In genomic region chr12:93341409-93342044, GRCh38 we compare ENCODE assay signal across 26 cellular contexts.
"Had no signal": no experiment of that assay in that cellular context is flagged by ENCODE, and none has a peak within 500 bp of the region (broad histone marks: within the 10 kb centered on the region; RNA-seq: fewer than 3 reads in every experiment).

No MANE protein-coding gene starts in this region.

- H3K27ac ChIP-seq: ascending aorta, left lung, right atrium auricular region, spleen, suprapubic skin, tibial artery, upper lobe of right lung had no signal

- H3K27me3 ChIP-seq: ascending aorta, left lung, right atrium auricular region, spleen, suprapubic skin, tibial artery, upper lobe of right lung had no signal

- H3K27ac Mint-ChIP-seq: activated CD4-positive, alpha-beta memory T cell treated with anti-CD3 and anti-CD28 coated beads, Interleukin-2, amount 10 ng/mL, durations not matched to agents 7 days and 5 days; activated CD4-positive, alpha-beta T cell treated with anti-CD3 and anti-CD28 coated beads, Interleukin-2, amount 10 ng/mL, durations not matched to agents 7 days and 5 days; activated naive CD4-positive, alpha-beta T cell treated with anti-CD3 and anti-CD28 coated beads, Interleukin-2, amount 50 U/mL, for 72 hours; activated T-helper 17 cell treated with anti-CD3 and anti-CD28 coated beads, Interleukin-2, amount 50 U/mL, for 72 hours; natural killer cell treated with Interleukin-12 subunit alpha and Interleukin-12 subunit beta and Interleukin-15 and Interleukin-18, amount 100 ng/mL, for 72 hours; WTC11 had no signal

- H3K4me1 Mint-ChIP-seq: activated CD4-positive, alpha-beta memory T cell treated with anti-CD3 and anti-CD28 coated beads, Interleukin-2, amount 10 ng/mL, durations not matched to agents 7 days and 5 days; activated CD4-positive, alpha-beta T cell treated with anti-CD3 and anti-CD28 coated beads, Interleukin-2, amount 10 ng/mL, durations not matched to agents 7 days and 5 days; activated T-helper 17 cell treated with anti-CD3 and anti-CD28 coated beads, Interleukin-2, amount 50 U/mL, for 72 hours had no signal

- H3K36me3 ChIP-seq: ascending aorta, left lung, right atrium auricular region, spleen, suprapubic skin, tibial artery, upper lobe of right lung had no signal

- H3K27me3 Mint-ChIP-seq: activated CD4-positive, alpha-beta T cell treated with anti-CD3 and anti-CD28 coated beads, Interleukin-2, amount 10 ng/mL, durations not matched to agents 7 days and 5 days had no signal

- ATAC-seq: activated naive CD4-positive, alpha-beta T cell treated with anti-CD3 and anti-CD28 coated beads, Interleukin-2, amount 50 U/mL, for 72 hours; activated T-cell treated with anti-CD3 and anti-CD28 coated beads, Interleukin-2, amount 50 U/mL, for 4 hours; activated T-helper 17 cell treated with anti-CD3 and anti-CD28 coated beads, Interleukin-2, amount 50 U/mL, for 72 hours; esophagus mucosa; left lung; mucosa of descending colon; upper lobe of right lung; WTC11 had no signal

- DNase-seq: activated CD4-positive, alpha-beta memory T cell treated with anti-CD3 and anti-CD28 coated beads, Interleukin-2, amount 10 ng/mL, durations not matched to agents 7 days and 5 days; activated CD4-positive, alpha-beta T cell treated with anti-CD3 and anti-CD28 coated beads for 1 hour; activated CD4-positive, alpha-beta T cell treated with anti-CD3 and anti-CD28 coated beads, Interleukin-2, amount 10 ng/mL, durations not matched to agents 7 days and 5 days; activated naive CD4-positive, alpha-beta T cell; activated T-cell treated with anti-CD3 and anti-CD28 coated beads, Interleukin-2, amount 50 U/mL, for 4 hours; foreskin fibroblast; head of caudate nucleus; hippocampal formation; left lung; mucosa of descending colon; spleen; stimulated activated naive CD4-positive, alpha-beta T cell; tibial artery; upper lobe of right lung had no signal

- H3K4me1 ChIP-seq: left lung, spleen, suprapubic skin, upper lobe of right lung had no signal

- H3K4me3 Mint-ChIP-seq: activated CD4-positive, alpha-beta memory T cell treated with anti-CD3 and anti-CD28 coated beads, Interleukin-2, amount 10 ng/mL, durations not matched to agents 7 days and 5 days; activated CD4-positive, alpha-beta T cell treated with anti-CD3 and anti-CD28 coated beads, Interleukin-2, amount 10 ng/mL, durations not matched to agents 7 days and 5 days; activated T-cell treated with anti-CD3 and anti-CD28 coated beads, Interleukin-2, amount 50 U/mL, for 4 hours; activated T-helper 17 cell treated with anti-CD3 and anti-CD28 coated beads, Interleukin-2, amount 50 U/mL, for 72 hours; brain; natural killer cell treated with Interleukin-12 subunit alpha and Interleukin-12 subunit beta and Interleukin-15 and Interleukin-18, amount 100 ng/mL, for 72 hours; WTC11 had no signal

- H3K9me3 Mint-ChIP-seq: activated CD4-positive, alpha-beta memory T cell treated with anti-CD3 and anti-CD28 coated beads, Interleukin-2, amount 10 ng/mL, durations not matched to agents 7 days and 5 days; activated CD4-positive, alpha-beta T cell treated with anti-CD3 and anti-CD28 coated beads, Interleukin-2, amount 10 ng/mL, durations not matched to agents 7 days and 5 days; activated naive CD4-positive, alpha-beta T cell treated with anti-CD3 and anti-CD28 coated beads, Interleukin-2, amount 50 U/mL, for 72 hours; activated T-cell treated with anti-CD3 and anti-CD28 coated beads, Interleukin-2, amount 50 U/mL, for 4 hours; activated T-helper 17 cell treated with anti-CD3 and anti-CD28 coated beads, Interleukin-2, amount 50 U/mL, for 72 hours; natural killer cell treated with Interleukin-12 subunit alpha and Interleukin-12 subunit beta and Interleukin-15 and Interleukin-18, amount 100 ng/mL, for 72 hours; WTC11 had no signal

- FAIRE-seq: endothelial cell of umbilical vein, TTC549 had no signal

- H3K4me3 ChIP-seq: ascending aorta, left lung, lung, mucosa of descending colon, right atrium auricular region, spleen, suprapubic skin, tibial artery, upper lobe of right lung had no signal

- H3K9me3 ChIP-seq: ascending aorta, left lung, mucosa of descending colon, right atrium auricular region, spleen, suprapubic skin, tibial artery, upper lobe of right lung had no signal

- H3K36me3 Mint-ChIP-seq: activated naive CD4-positive, alpha-beta T cell treated with anti-CD3 and anti-CD28 coated beads, Interleukin-2, amount 50 U/mL, for 72 hours; brain; natural killer cell treated with Interleukin-12 subunit alpha and Interleukin-12 subunit beta and Interleukin-15 and Interleukin-18, amount 100 ng/mL, for 72 hours; WTC11 had no signal
